In the genomic region with DNA sequence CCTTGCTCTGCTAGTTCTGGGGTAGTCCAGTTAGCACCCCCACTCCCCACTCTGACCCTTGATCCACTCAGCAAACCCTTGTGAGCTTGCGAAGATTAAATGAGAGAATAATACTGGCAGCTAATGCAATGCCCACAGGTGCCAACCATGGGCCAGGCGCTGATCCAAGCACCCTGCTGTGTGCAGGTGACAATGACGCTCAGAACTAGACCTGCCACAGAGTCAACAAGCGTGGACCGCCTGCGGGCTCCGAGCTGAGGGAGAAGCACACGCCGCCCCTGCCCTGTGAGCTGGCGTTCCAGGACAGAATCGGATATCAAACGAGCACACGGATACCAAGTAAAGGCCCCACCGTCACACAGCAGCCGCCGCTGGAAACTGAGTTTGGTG, we compare ENCODE assay signal across 26 cellular contexts.
DNase-seq lines count a peak whose midpoint lies in the region; ATAC-seq and TF ChIP-seq lines count a peak whose summit lies in the region.
"Had no signal": no experiment of that assay in that cellular context is flagged by ENCODE, and none has a peak within 500 bp of the region (broad histone marks: within the 10 kb centered on the region; RNA-seq: fewer than 3 reads in every experiment).

No MANE protein-coding gene starts in this region.

- H3K4me2 ChIP-seq in PC-9, result no peak overlapping the region
- H3K4me2 ChIP-seq: KMS-11 had no signal

- H3K27me3 ChIP-seq in PC-9 (ENCODE audit: insufficient read depth, low read depth), result peaks cover 77% of the 10 kb centered on the region
- H3K27me3 ChIP-seq: SJSA1 had no signal

- intact Hi-C loops in PC-9 (cut with micrococcal nuclease; ENCODE audit: unreplicated experiment), result no loop called here
- intact Hi-C loops in activated CD8-positive, alpha-beta T cell treated with anti-CD3 and anti-CD28 coated beads for 36 hours (cut with micrococcal nuclease), result no loop called here

- TF ChIP-seq RAD21 in Ishikawa (IDR thresholded peaks at IDR 0.05; ENCODE audit: low read depth), result no peak

- BruUV-seq in PC-9 (replicated peaks; lab: Mats Ljungman, UMichigan), result no TSS peak

- no peaks in the 10 kb centered on the region for H3K9me2 ChIP-seq in PC-9 (ENCODE audit: insufficient read depth)

- H3K36me3 Mint-ChIP-seq in activated CD8-positive, alpha-beta T cell treated with anti-CD3 and anti-CD28 coated beads for 36 hours (ENCODE audit: low read depth), result no peaks in the 10 kb centered on the region
- H3K36me3 Mint-ChIP-seq: CD4-positive, CD25-positive, alpha-beta regulatory T cell; memory B cell had no signal

- H3K27me3 Mint-ChIP-seq in activated CD8-positive, alpha-beta T cell treated with anti-CD3 and anti-CD28 coated beads for 36 hours, result peaks cover 12% of the 10 kb centered on the region

- no peaks in the 10 kb centered on the region for H3K4me1 ChIP-seq in PC-9 (replicated peaks; ENCODE audit: insufficient read depth)
- H3K4me1 ChIP-seq: colonic mucosa, SJSA1 had no signal

- H3K9me3 Mint-ChIP-seq in activated CD8-positive, alpha-beta T cell treated with anti-CD3 and anti-CD28 coated beads for 36 hours, result no peaks in the 10 kb centered on the region
- H3K9me3 Mint-ChIP-seq: CD4-positive, CD25-positive, alpha-beta regulatory T cell; memory B cell; stimulated activated naive CD8-positive, alpha-beta T cell treated with anti-CD3 and anti-CD28 coated beads, Interleukin-15, amount 100 ng/mL, for 72 hours had no signal

- no peak for TF ChIP-seq EP300 in Ishikawa (IDR thresholded peaks at IDR 0.05; ENCODE audit: borderline replicate concordance)

- H2AFZ ChIP-seq in PC-9, result no peak overlapping the region

- no peaks in the 10 kb centered on the region for H3K4me1 Mint-ChIP-seq in activated CD8-positive, alpha-beta T cell treated with anti-CD3 and anti-CD28 coated beads for 36 hours (ENCODE audit: low read depth)
- H3K4me1 Mint-ChIP-seq: activated CD4-positive, alpha-beta T cell treated with anti-CD3 and anti-CD28 coated beads for 36 hours; memory B cell; stimulated activated naive CD8-positive, alpha-beta T cell treated with anti-CD3 and anti-CD28 coated beads, Interleukin-15, amount 100 ng/mL, for 72 hours had no signal

- no peak overlapping the region for H3K4me3 Mint-ChIP-seq in activated CD8-positive, alpha-beta T cell treated with anti-CD3 and anti-CD28 coated beads for 36 hours
- H3K4me3 Mint-ChIP-seq: activated CD4-positive, alpha-beta T cell treated with anti-CD3 and anti-CD28 coated beads for 36 hours; CD4-positive, CD25-positive, alpha-beta regulatory T cell; memory B cell; stimulated activated naive CD8-positive, alpha-beta T cell treated with anti-CD3 and anti-CD28 coated beads, Interleukin-15, amount 100 ng/mL, for 72 hours had no signal

- no peak for ATAC-seq in SK-N-SH treated with all-trans-retinoic acid at 6 μM for 48 hours
- ATAC-seq in activated CD8-positive, alpha-beta T cell treated with anti-CD3 and anti-CD28 coated beads for 36 hours, result no peak
- ATAC-seq: activated CD4-positive, alpha-beta T cell treated with anti-CD3 and anti-CD28 coated beads for 36 hours; heart left ventricle; left cardiac atrium; stimulated activated naive CD8-positive, alpha-beta T cell treated with anti-CD3 and anti-CD28 coated beads, Interleukin-15, amount 100 ng/mL, for 72 hours had no signal

- no peak overlapping the region for H3K4me3 ChIP-seq in PC-9
- H3K4me3 ChIP-seq: colonic mucosa, heart left ventricle, sigmoid colon, SJSA1, tibial nerve had no signal

- H3F3A ChIP-seq in PC-9 (ENCODE audit: insufficient read depth, low read depth), result no peaks in the 10 kb centered on the region

- H3K9me3 ChIP-seq in PC-9 (ENCODE audit: insufficient read depth, low read depth), result no peaks in the 10 kb centered on the region
- H3K9me3 ChIP-seq: colonic mucosa, heart left ventricle, sigmoid colon, SJSA1, tibial nerve had no signal

- POLR2A ChIA-PET in PC-9 (lab: Charles Lee; ENCODE audit: unreplicated experiment), result no interaction called here
- POLR2A ChIA-PET in activated CD8-positive, alpha-beta T cell treated with anti-CD3 and anti-CD28 coated beads for 36 hours (lab: Charles Lee), result no interaction called here

- H3K27ac ChIP-seq in PC-9, result no peak overlapping the region
- H3K27ac ChIP-seq: colonic mucosa, heart left ventricle, KMS-11, sigmoid colon, SJSA1, tibial nerve had no signal

- no peaks in the 10 kb centered on the region; the same call in 1 of the 2 replicates for H4K20me1 ChIP-seq in PC-9 (ENCODE audit: insufficient read depth)

- no peaks in the 10 kb centered on the region for H3K36me3 ChIP-seq in PC-9 (ENCODE audit: low read depth)
- H3K36me3 ChIP-seq: colonic mucosa, heart left ventricle, sigmoid colon, SJSA1, tibial nerve had no signal

- H3K79me2 ChIP-seq in PC-9 (ENCODE audit: low read depth), result no peaks in the 10 kb centered on the region

- CTCF ChIA-PET in PC-9 (lab: Charles Lee), result no interaction called here
- CTCF ChIA-PET in activated CD8-positive, alpha-beta T cell treated with anti-CD3 and anti-CD28 coated beads for 36 hours (lab: Charles Lee), result no interaction called here

- DNase-seq in COR-L47 (lab: John Stamatoyannopoulos, UW) (peak; percentile 96), NCI-H2107 (lab: John Stamatoyannopoulos, UW) (peak; percentile 56), PC-9 (peak; percentile 31 to 54)
- DNase-seq in stimulated activated CD4-positive, alpha-beta T cell treated with anti-CD3 and anti-CD28 coated beads, Interleukin-2, amount 100 ng/mL, for 24 hours, result no peak
- DNase-seq in activated CD8-positive, alpha-beta T cell treated with anti-CD3 and anti-CD28 coated beads for 36 hours, result no peak
- DNase-seq: activated CD4-positive, alpha-beta T cell treated with anti-CD3 and anti-CD28 coated beads for 36 hours; activated naive CD4-positive, alpha-beta T cell treated with Interleukin-2 at 50 U/mL for 16 hours; activated T-cell treated with anti-CD3 and anti-CD28 coated beads, Interleukin-2, amount 50 U/mL, for 48 hours; amniotic stem cell; CD4-positive, CD25-positive, alpha-beta regulatory T cell; colonic mucosa; effector memory CD4-positive, alpha-beta T cell; erythroblast; GOT3; heart left ventricle; left cardiac atrium; NCI-H2227 treated with DMSO at 0.1 percent for 48 hours; sigmoid colon; stimulated activated naive CD8-positive, alpha-beta T cell treated with anti-CD3 and anti-CD28 coated beads, Interleukin-15, amount 100 ng/mL, for 72 hours; T-helper 1 cell had no signal

- no peak for TF ChIP-seq CTCF in PC-9 (conservative IDR thresholded peaks at IDR 0.05)
- TF ChIP-seq CTCF in activated CD8-positive, alpha-beta T cell treated with anti-CD3 and anti-CD28 coated beads for 36 hours (IDR thresholded peaks at IDR 0.05), result no peak

- H3K27ac Mint-ChIP-seq in activated CD8-positive, alpha-beta T cell treated with anti-CD3 and anti-CD28 coated beads for 36 hours, result no peak overlapping the region
- H3K27ac Mint-ChIP-seq: activated CD4-positive, alpha-beta T cell treated with anti-CD3 and anti-CD28 coated beads for 36 hours; CD4-positive, CD25-positive, alpha-beta regulatory T cell; stimulated activated naive CD8-positive, alpha-beta T cell treated with anti-CD3 and anti-CD28 coated beads, Interleukin-15, amount 100 ng/mL, for 72 hours had no signal

TF ChIP-seq in Ishikawa, 13 proteins besides CTCF, POLR2A, EP300 and RAD21 (continues in another document):
- TF ChIP-seq TEAD4 (IDR thresholded peaks at IDR 0.05) (no peak), NFIC (IDR thresholded peaks at IDR 0.05) (peak; percentile 66), ZBTB7A (IDR thresholded peaks at IDR 0.05; ENCODE audit: low read depth) (0 out of 2 replicates have a peak, but pooled peaks have one; percentile 27)

TF ChIP-seq in SK-N-SH treated with all-trans-retinoic acid at 6 μM for 48 hours, 23 proteins besides CTCF, POLR2A, EP300 and RAD21 (continues in another document):
- TF ChIP-seq, protein P1, sequence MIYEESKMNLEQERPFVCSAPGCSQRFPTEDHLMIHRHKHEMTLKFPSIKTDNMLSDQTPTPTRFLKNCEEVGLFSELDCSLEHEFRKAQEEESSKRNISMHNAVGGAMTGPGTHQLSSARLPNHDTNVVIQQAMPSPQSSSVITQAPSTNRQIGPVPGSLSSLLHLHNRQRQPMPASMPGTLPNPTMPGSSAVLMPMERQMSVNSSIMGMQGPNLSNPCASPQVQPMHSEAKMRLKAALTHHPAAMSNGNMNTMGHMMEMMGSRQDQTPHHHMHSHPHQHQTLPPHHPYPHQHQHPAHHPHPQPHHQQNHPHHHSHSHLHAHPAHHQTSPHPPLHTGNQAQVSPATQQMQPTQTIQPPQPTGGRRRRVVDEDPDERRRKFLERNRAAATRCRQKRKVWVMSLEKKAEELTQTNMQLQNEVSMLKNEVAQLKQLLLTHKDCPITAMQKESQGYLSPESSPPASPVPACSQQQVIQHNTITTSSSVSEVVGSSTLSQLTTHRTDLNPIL (CRISPR knock-in tag; IDR thresholded peaks at IDR 0.05; ENCODE audit: low read depth), result no peak
- TF ChIP-seq ESRRG (CRISPR knock-in tag; IDR thresholded peaks at IDR 0.05) (no peak), TOX (CRISPR knock-in tag; IDR thresholded peaks at IDR 0.05; ENCODE audit: borderline replicate concordance) (no peak), ZNF70 (CRISPR knock-in tag; IDR thresholded peaks at IDR 0.05) (no peak), BACH2 (CRISPR knock-in tag; IDR thresholded peaks at IDR 0.05; ENCODE audit: borderline replicate concordance) (no peak), ZFP30 (CRISPR knock-in tag; IDR thresholded peaks at IDR 0.05) (no peak), ZNF565 (CRISPR knock-in tag; conservative IDR thresholded peaks at IDR 0.05; ENCODE audit: low read depth) (no peak), SNAI2 (CRISPR knock-in tag; IDR thresholded peaks at IDR 0.05) (no peak), GLIS3 (CRISPR knock-in tag; IDR thresholded peaks at IDR 0.05) (no peak), OSR1 (CRISPR knock-in tag; IDR thresholded peaks at IDR 0.05) (no peak), RARB (CRISPR knock-in tag; IDR thresholded peaks at IDR 0.05) (no peak), ZFP3 (CRISPR knock-in tag; IDR thresholded peaks at IDR 0.05) (no peak), ZC3H10 (CRISPR knock-in tag; IDR thresholded peaks at IDR 0.05) (no peak)
- TF ChIP-seq, protein P2, sequence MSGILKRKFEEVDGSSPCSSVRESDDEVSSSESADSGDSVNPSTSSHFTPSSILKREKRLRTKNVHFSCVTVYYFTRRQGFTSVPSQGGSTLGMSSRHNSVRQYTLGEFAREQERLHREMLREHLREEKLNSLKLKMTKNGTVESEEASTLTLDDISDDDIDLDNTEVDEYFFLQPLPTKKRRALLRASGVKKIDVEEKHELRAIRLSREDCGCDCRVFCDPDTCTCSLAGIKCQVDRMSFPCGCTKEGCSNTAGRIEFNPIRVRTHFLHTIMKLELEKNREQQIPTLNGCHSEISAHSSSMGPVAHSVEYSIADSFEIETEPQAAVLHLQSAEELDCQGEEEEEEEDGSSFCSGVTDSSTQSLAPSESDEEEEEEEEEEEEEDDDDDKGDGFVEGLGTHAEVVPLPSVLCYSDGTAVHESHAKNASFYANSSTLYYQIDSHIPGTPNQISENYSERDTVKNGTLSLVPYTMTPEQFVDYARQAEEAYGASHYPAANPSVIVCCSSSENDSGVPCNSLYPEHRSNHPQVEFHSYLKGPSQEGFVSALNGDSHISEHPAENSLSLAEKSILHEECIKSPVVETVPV (CRISPR knock-in tag; IDR thresholded peaks at IDR 0.05), result no peak

Comparison
In these comparisons a context has a peak if more than half of its experiments do, and no peak if none do; other contexts are left out.
1. DNase-seq: peak in COR-L47 (single experiment), NCI-H2107 (single experiment) and PC-9 (2 of 2); none in stimulated activated CD4-positive, alpha-beta T cell treated with anti-CD3 and anti-CD28 coated beads, Interleukin-2, amount 100 ng/mL, for 24 hours (0 of 2) and activated CD8-positive, alpha-beta T cell treated with anti-CD3 and anti-CD28 coated beads for 36 hours (single experiment).